ENCODE assay signal across 11 cellular contexts in genomic region chr12:51049525-51049924, GRCh38. TPM values are rescaled to one million over a fixed set of nuclear protein-coding genes. Genes with fewer than 3 reads are reported as not detected.
DNase-seq lines count a peak whose midpoint lies in the region; ATAC-seq and FAIRE-seq lines count a peak whose summit lies in the region.
"Had no signal": no experiment of that assay in that cellular context is flagged by ENCODE, and none has a peak within 500 bp of the region (broad histone marks: within the 10 kb centered on the region; RNA-seq: fewer than 3 reads in every experiment).

No MANE protein-coding gene starts in this region.

- H3K27ac ChIP-seq in iPS-18a (ENCODE audit: low read length), result no peak overlapping the region

- H3K36me3 ChIP-seq in iPS-18a (ENCODE audit: control insufficient read depth, low read depth, low read length), result peaks cover 14% of the 10 kb centered on the region

- no peaks in the 10 kb centered on the region for H3K9me3 Mint-ChIP-seq in activated naive CD4-positive, alpha-beta T cell treated with anti-CD3 and anti-CD28 coated beads, Interleukin-2, amount 10 ng/mL, durations not matched to agents 7 days and 5 days
- H3K9me3 Mint-ChIP-seq in activated CD4-positive, alpha-beta memory T cell treated with anti-CD3 and anti-CD28 coated beads for 36 hours, result no peaks in the 10 kb centered on the region
- no peaks in the 10 kb centered on the region for H3K9me3 Mint-ChIP-seq in stimulated activated naive CD8-positive, alpha-beta T cell treated with anti-CD3 and anti-CD28 coated beads, Interleukin-15, amount 100 ng/mL, for 72 hours

- no peak for DNase-seq in activated naive CD4-positive, alpha-beta T cell treated with anti-CD3 and anti-CD28 coated beads, Interleukin-2, amount 10 ng/mL, durations not matched to agents 7 days and 5 days
- no peak for DNase-seq in activated naive CD4-positive, alpha-beta T cell treated with anti-CD3 and anti-CD28 coated beads, Interleukin-2, amount 50 U/mL, for 16 hours
- DNase-seq in activated CD4-positive, alpha-beta memory T cell treated with anti-CD3 and anti-CD28 coated beads for 36 hours, result no peak
- no peak for DNase-seq in stimulated activated naive CD8-positive, alpha-beta T cell treated with anti-CD3 and anti-CD28 coated beads, Interleukin-15, amount 100 ng/mL, for 72 hours
- DNase-seq in superior temporal gyrus (ENCODE audit: extremely low spot score) (no peak), SW 1271 (lab: John Stamatoyannopoulos, UW) (no peak), urothelium cell line (ENCODE audit: low spot score) (no peak)
- DNase-seq: sigmoid colon, thyroid gland had no signal

- POLR2A ChIA-PET in activated CD4-positive, alpha-beta memory T cell treated with anti-CD3 and anti-CD28 coated beads for 36 hours (lab: Charles Lee), result interaction anchor here (0.7 to 2.9 kb wide), 9 partner anchors 12 to 406 kb away, joined by 3 to 13 read pairs (median 5); partner anchors contain the start of genes CSRNP2, POU6F1 and SLC11A2

- no peak overlapping the region for H3K9ac ChIP-seq in iPS-18a (ENCODE audit: low read length)

- H3K36me3 Mint-ChIP-seq in activated naive CD4-positive, alpha-beta T cell treated with anti-CD3 and anti-CD28 coated beads, Interleukin-2, amount 10 ng/mL, durations not matched to agents 7 days and 5 days, result peaks cover 23% of the 10 kb centered on the region
- H3K36me3 Mint-ChIP-seq in activated CD4-positive, alpha-beta memory T cell treated with anti-CD3 and anti-CD28 coated beads for 36 hours, result peaks cover 38% of the 10 kb centered on the region

- CTCF ChIA-PET in activated naive CD4-positive, alpha-beta T cell treated with anti-CD3 and anti-CD28 coated beads, Interleukin-2, amount 10 ng/mL, durations not matched to agents 7 days and 5 days (lab: Charles Lee), result interaction anchor here (0.8 to 2.1 kb wide), 2 partner anchors 26 to 292 kb away, joined by 3 to 6 read pairs; no protein-coding TSS in a partner anchor
- CTCF ChIA-PET in activated CD4-positive, alpha-beta memory T cell treated with anti-CD3 and anti-CD28 coated beads for 36 hours (lab: Charles Lee), result interaction anchor here (0.8 to 1.5 kb wide), 2 partner anchors 12 to 291 kb away, joined by 3 to 6 read pairs; no protein-coding TSS in a partner anchor

- no peaks in the 10 kb centered on the region for H3K9me3 ChIP-seq in iPS-18a (ENCODE audit: control insufficient read depth, low read depth, low read length)
- H3K9me3 ChIP-seq: sigmoid colon, thyroid gland had no signal

- peak overlapping the region; percentile 81 for H3K4me3 ChIP-seq in iPS-18a (ENCODE audit: low read length)

- ATAC-seq in stimulated activated naive CD8-positive, alpha-beta T cell treated with anti-CD3 and anti-CD28 coated beads, Interleukin-15, amount 100 ng/mL, for 72 hours, result no peak

- H3K27me3 ChIP-seq in iPS-18a (ENCODE audit: control insufficient read depth, insufficient read depth, low read length), result no peaks in the 10 kb centered on the region
- H3K27me3 ChIP-seq: sigmoid colon, thyroid gland had no signal

- peak overlapping the region; percentile 87 for H3K27ac Mint-ChIP-seq in activated naive CD4-positive, alpha-beta T cell treated with anti-CD3 and anti-CD28 coated beads, Interleukin-2, amount 10 ng/mL, durations not matched to agents 7 days and 5 days
- peak overlapping the region; percentile 96 for H3K27ac Mint-ChIP-seq in activated CD4-positive, alpha-beta memory T cell treated with anti-CD3 and anti-CD28 coated beads for 36 hours
- peak overlapping the region in 1 of 2 donors; percentile 40 for H3K27ac Mint-ChIP-seq in stimulated activated naive CD8-positive, alpha-beta T cell treated with anti-CD3 and anti-CD28 coated beads, Interleukin-15, amount 100 ng/mL, for 72 hours

- H3K4me1 ChIP-seq in iPS-18a (ENCODE audit: control insufficient read depth, low read depth, low read length), result peaks cover 6% of the 10 kb centered on the region

- FAIRE-seq in urothelium cell line (lab: Jason Lieb, UNC), result no peak
- FAIRE-seq: frontal cortex had no signal

- H3K4me1 Mint-ChIP-seq in activated naive CD4-positive, alpha-beta T cell treated with anti-CD3 and anti-CD28 coated beads, Interleukin-2, amount 10 ng/mL, durations not matched to agents 7 days and 5 days, result peaks cover 36% of the 10 kb centered on the region
- peaks cover 31% of the 10 kb centered on the region for H3K4me1 Mint-ChIP-seq in activated CD4-positive, alpha-beta memory T cell treated with anti-CD3 and anti-CD28 coated beads for 36 hours (ENCODE audit: low read depth)
- H3K4me1 Mint-ChIP-seq in stimulated activated naive CD8-positive, alpha-beta T cell treated with anti-CD3 and anti-CD28 coated beads, Interleukin-15, amount 100 ng/mL, for 72 hours, result peaks cover 33% of the 10 kb centered on the region

- intact Hi-C loops in activated CD4-positive, alpha-beta memory T cell treated with anti-CD3 and anti-CD28 coated beads for 36 hours (cut with micrococcal nuclease), result loop anchor here (2.0 to 5.0 kb wide), 2 partner anchors 273 to 291 kb away; partner anchors contain the start of gene BIN2

- H3K4me3 Mint-ChIP-seq in activated naive CD4-positive, alpha-beta T cell treated with anti-CD3 and anti-CD28 coated beads, Interleukin-2, amount 10 ng/mL, durations not matched to agents 7 days and 5 days, result peak overlapping the region; percentile 94
- H3K4me3 Mint-ChIP-seq in activated CD4-positive, alpha-beta memory T cell treated with anti-CD3 and anti-CD28 coated beads for 36 hours, result peak overlapping the region; percentile 97
- H3K4me3 Mint-ChIP-seq in stimulated activated naive CD8-positive, alpha-beta T cell treated with anti-CD3 and anti-CD28 coated beads, Interleukin-15, amount 100 ng/mL, for 72 hours, result peak overlapping the region; percentile 98 to 99

- H3K27me3 Mint-ChIP-seq in activated naive CD4-positive, alpha-beta T cell treated with anti-CD3 and anti-CD28 coated beads, Interleukin-2, amount 10 ng/mL, durations not matched to agents 7 days and 5 days, result no peaks in the 10 kb centered on the region
- H3K27me3 Mint-ChIP-seq in activated CD4-positive, alpha-beta memory T cell treated with anti-CD3 and anti-CD28 coated beads for 36 hours, result no peaks in the 10 kb centered on the region
- no peaks in the 10 kb centered on the region for H3K27me3 Mint-ChIP-seq in stimulated activated naive CD8-positive, alpha-beta T cell treated with anti-CD3 and anti-CD28 coated beads, Interleukin-15, amount 100 ng/mL, for 72 hours

RNA-seq across cellular contexts. Expression of gene LETMD1, which starts 1.4 kb away (rescaled TPM):
- 10 to 100 TPM; 79.8 to 84.0 TPM for total RNA-seq in activated CD4-positive, alpha-beta memory T cell treated with anti-CD3 and anti-CD28 coated beads for 36 hours

RNA-seq across cellular contexts. Expression of gene SLC11A2, which starts 23.3 kb away (rescaled TPM):
- 10 to 100 TPM; 41.4 to 41.6 TPM for total RNA-seq in activated CD4-positive, alpha-beta memory T cell treated with anti-CD3 and anti-CD28 coated beads for 36 hours

RNA-seq across cellular contexts. Expression of gene CSRNP2, which starts 33.9 kb away (rescaled TPM):
- total RNA-seq in activated CD4-positive, alpha-beta memory T cell treated with anti-CD3 and anti-CD28 coated beads for 36 hours, result 10 to 100 TPM; 19.2 to 20.2 TPM
